ENCODE assay signal across 1 cellular context in the genomic region with DNA sequence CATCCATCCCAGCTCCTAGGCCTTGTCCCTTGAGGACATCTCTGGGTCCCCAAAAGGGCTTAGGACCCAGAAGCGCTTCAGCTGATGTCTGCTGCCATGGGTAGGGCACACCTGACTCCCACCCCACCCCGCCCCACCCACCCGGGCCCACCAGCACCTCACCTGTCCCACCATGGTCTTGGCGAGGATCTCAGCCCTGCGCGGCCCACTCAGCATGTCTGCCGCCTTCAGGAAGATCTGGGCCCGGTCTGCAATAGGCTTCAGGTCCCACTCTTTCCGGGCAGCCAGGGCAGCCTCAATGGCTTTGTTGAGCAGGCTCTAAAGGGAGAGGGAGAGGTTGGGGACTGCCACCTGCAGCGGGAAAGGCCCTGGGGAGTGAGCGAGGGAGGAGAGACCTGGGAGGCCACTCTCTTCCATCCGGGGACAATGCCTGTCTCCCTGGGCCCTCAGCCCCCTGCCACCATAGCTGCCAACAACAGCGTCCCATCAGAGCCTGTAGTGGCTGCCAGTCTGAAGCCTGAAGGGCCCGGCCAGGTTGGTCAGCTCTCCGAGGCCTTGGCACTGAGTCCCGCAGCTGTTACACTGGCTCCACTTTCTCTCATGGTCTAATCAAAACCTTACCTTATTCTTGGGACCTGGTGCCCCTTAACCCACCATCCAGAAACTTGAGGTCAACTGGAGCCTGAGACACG.
TF ChIP-seq lines count a peak whose summit lies in the region.

No MANE protein-coding gene starts in this region.

TF ChIP-seq in HepG2, 621 proteins besides CTCF, POLR2A, EP300 and RAD21:
- TF ChIP-seq ZBTB7A (CRISPR knock-in tag; IDR thresholded peaks at IDR 0.05), result no peak
- peak; percentile 56 for TF ChIP-seq AGO2 (optimal IDR thresholded peaks at IDR 0.05; ENCODE audit: low read depth, low read length)
- TF ChIP-seq TBP (CRISPR knock-in tag; IDR thresholded peaks at IDR 0.05), result no peak
- TF ChIP-seq RBFOX2 (IDR thresholded peaks at IDR 0.05; ENCODE audit: low read depth, low read length), result peak; percentile 31; the same call in 1 of the 2 replicates
